In the genomic region with DNA sequence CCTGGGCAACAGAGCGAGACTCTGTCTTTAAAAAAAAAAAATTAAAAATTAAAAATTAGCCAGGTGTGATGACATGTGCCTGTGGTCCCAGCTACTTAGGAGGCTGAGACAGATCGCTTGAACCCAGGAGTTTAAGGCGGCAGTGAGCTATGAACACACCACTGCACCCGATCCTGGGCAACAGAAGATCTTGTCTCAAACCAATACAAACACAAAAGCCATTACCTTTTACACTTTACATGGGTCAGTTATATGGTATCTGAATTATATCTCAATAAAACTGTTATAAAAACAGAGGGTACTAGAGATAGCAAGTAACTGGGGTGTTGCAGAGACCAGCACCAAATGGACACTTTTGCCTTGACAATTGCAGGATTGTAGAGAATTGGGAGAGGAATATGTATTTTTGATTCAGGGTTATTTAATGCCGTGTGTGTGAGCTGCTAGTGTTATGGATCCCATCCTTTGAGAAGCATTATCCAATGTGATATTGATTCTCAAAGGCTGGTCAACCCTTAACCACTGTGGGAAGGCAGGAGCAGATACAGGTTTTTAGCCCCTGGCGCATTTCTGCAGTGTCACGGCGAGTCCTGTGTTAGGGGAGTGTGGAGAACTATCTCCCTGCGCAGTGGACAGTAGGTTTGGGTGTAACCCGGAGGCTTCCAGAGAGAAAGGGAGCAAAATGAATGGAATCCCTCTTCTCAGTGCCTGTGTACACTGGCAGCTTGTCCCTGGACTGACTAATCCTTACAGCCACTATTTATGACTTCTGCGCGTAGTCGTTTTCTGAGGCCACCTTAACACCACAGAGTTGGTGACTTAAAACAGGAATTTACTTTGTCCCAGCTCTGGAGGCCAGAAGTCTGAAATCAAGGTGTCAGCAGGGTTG, we compare ENCODE assay signal across 13 cellular contexts. TPM values are rescaled to one million over a fixed set of nuclear protein-coding genes. Genes with fewer than 3 reads are reported as not detected.
A peak's percentile ranks its signal among the peaks of the same experiment; 100 is the strongest.
DNase-seq lines count a peak whose midpoint lies in the region; ATAC-seq and TF ChIP-seq lines count a peak whose summit lies in the region.
"Had no signal": no experiment of that assay in that cellular context is flagged by ENCODE, and none has a peak within 500 bp of the region (broad histone marks: within the 10 kb centered on the region; RNA-seq: fewer than 3 reads in every experiment).

No MANE protein-coding gene starts in this region.

- H3K79me2 ChIP-seq in ACC112 (ENCODE audit: control insufficient read depth, insufficient read depth, low read length, unreplicated experiment): peaks cover 57% of the 10 kb centered on the region

- H2BK5ac ChIP-seq in mesenchymal stem cell (ENCODE audit: low read depth, low read length, poor library complexity, severe bottlenecking): no peak overlapping the region

- peak overlapping the region; percentile 44 for H3K9ac ChIP-seq in mesenchymal stem cell (ENCODE audit: low read length)

- no peak overlapping the region for H3K18ac ChIP-seq in mesenchymal stem cell (ENCODE audit: low read depth in 1 of 2, low read length in 2 of 2)

- H3K4me3 Mint-ChIP-seq in activated T-helper 2 cell treated with anti-CD3 and anti-CD28 coated beads, Interferon-gamma antibody, Interleukin-2, Interleukin-4, amounts not matched to agents 10 μg/mL and 5 μg/mL and 100 μg/mL, durations not matched to agents 14 hours and 24 hours and 36 hours (ENCODE audit: low read depth): no peak overlapping the region
- H3K4me3 Mint-ChIP-seq: WTC11 had no signal

- peak overlapping the region; percentile 18 for H2AK5ac ChIP-seq in mesenchymal stem cell (ENCODE audit: low read length, severe bottlenecking)

- peak overlapping the region; percentile 26 for H2BK15ac ChIP-seq in mesenchymal stem cell (ENCODE audit: low read depth, poor library complexity, severe bottlenecking)

- intact Hi-C loops in activated T-helper 2 cell treated with anti-CD3 and anti-CD28 coated beads, Interferon-gamma antibody, Interleukin-2, Interleukin-4, amounts not matched to agents 10 μg/mL and 5 μg/mL and 100 μg/mL, durations not matched to agents 14 hours and 24 hours and 36 hours (cut with micrococcal nuclease): no loop called here
- intact Hi-C loops in lower lobe of right lung (cut with DNase I): no loop called here

- H2AFZ ChIP-seq in ACC112 (ENCODE audit: low read length, unreplicated experiment): no peak overlapping the region
- H2AFZ ChIP-seq in mesenchymal stem cell (ENCODE audit: low read depth, low read length): no peak overlapping the region

- H3K4me1 ChIP-seq in ACC112 (ENCODE audit: control insufficient read depth, insufficient read depth, low read length, unreplicated experiment) (peaks cover 21% of the 10 kb centered on the region), mesenchymal stem cell (ENCODE audit: control insufficient read depth, insufficient read depth, low read depth, low read length) (peaks cover 18% of the 10 kb centered on the region), lower lobe of right lung (peaks cover 25% of the 10 kb centered on the region)

- H3K27me3 ChIP-seq in ACC112 (ENCODE audit: insufficient read depth, low read length) (no peaks in the 10 kb centered on the region), mesenchymal stem cell (ENCODE audit: control insufficient read depth in 1 of 2, insufficient read depth in 1 of 2, low read length in 2 of 2) (no peaks in the 10 kb centered on the region), lower lobe of right lung (ENCODE audit: low read depth) (no peaks in the 10 kb centered on the region)
- H3K27me3 ChIP-seq: transverse colon had no signal

- no peak overlapping the region for H3K14ac ChIP-seq in mesenchymal stem cell (ENCODE audit: low read length in 2 of 2)

- H3K23ac ChIP-seq in mesenchymal stem cell (ENCODE audit: low read length in 2 of 2): peak overlapping the region in 1 of 2 experiments; percentile 59

- peaks cover 20% of the 10 kb centered on the region for H3K79me1 ChIP-seq in mesenchymal stem cell (replicated peaks; ENCODE audit: low read length, poor library complexity, severe bottlenecking)

- peaks cover 34% of the 10 kb centered on the region for H3K4me1 Mint-ChIP-seq in activated T-helper 2 cell treated with anti-CD3 and anti-CD28 coated beads, Interferon-gamma antibody, Interleukin-2, Interleukin-4, amounts not matched to agents 10 μg/mL and 5 μg/mL and 100 μg/mL, durations not matched to agents 14 hours and 24 hours and 36 hours (ENCODE audit: low read depth)

- no peaks in the 10 kb centered on the region for H3K27me3 Mint-ChIP-seq in activated T-helper 2 cell treated with anti-CD3 and anti-CD28 coated beads, Interferon-gamma antibody, Interleukin-2, Interleukin-4, amounts not matched to agents 10 μg/mL and 5 μg/mL and 100 μg/mL, durations not matched to agents 14 hours and 24 hours and 36 hours (ENCODE audit: low read depth)

- H3K4ac ChIP-seq in mesenchymal stem cell (ENCODE audit: low read depth in 1 of 2, low read length in 2 of 2): no peak overlapping the region

- H2BK12ac ChIP-seq in mesenchymal stem cell (ENCODE audit: low read length in 2 of 2): no peak overlapping the region

- peak overlapping the region; percentile 41 for H3K27ac ChIP-seq in ACC112 (ENCODE audit: low read depth, low read length)
- H3K27ac ChIP-seq in mesenchymal stem cell (ENCODE audit: low read length, poor library complexity, severe bottlenecking): no peak overlapping the region
- no peak overlapping the region for H3K27ac ChIP-seq in lower lobe of right lung

- no peak overlapping the region for H4K8ac ChIP-seq in mesenchymal stem cell (ENCODE audit: low read length)

- no peak for ATAC-seq in lower lobe of right lung

- H3K36me3 Mint-ChIP-seq in activated T-helper 2 cell treated with anti-CD3 and anti-CD28 coated beads, Interferon-gamma antibody, Interleukin-2, Interleukin-4, amounts not matched to agents 10 μg/mL and 5 μg/mL and 100 μg/mL, durations not matched to agents 14 hours and 24 hours and 36 hours (ENCODE audit: low read depth): peaks cover 52% of the 10 kb centered on the region

- peaks cover 13% of the 10 kb centered on the region for H3K36me3 ChIP-seq in ACC112 (ENCODE audit: insufficient read depth, low read length)
- peaks cover 29 to 49% of the 10 kb centered on the region in 2 experiments for H3K36me3 ChIP-seq in mesenchymal stem cell (ENCODE audit: control insufficient read depth in 1 of 2, insufficient read depth in 2 of 2, low read depth in 1 of 2, low read length in 2 of 2)
- peaks cover 53% of the 10 kb centered on the region for H3K36me3 ChIP-seq in lower lobe of right lung
- H3K36me3 ChIP-seq: prostate gland had no signal

- no peak for TF ChIP-seq CTCF in lower lobe of right lung (IDR thresholded peaks at IDR 0.05)

- WGBS in mesenchymal stem cell: 89% methylated on average over 11 of the region's 13 CpGs

- no peak overlapping the region for H4K91ac ChIP-seq in mesenchymal stem cell (ENCODE audit: low read length)

- H3K9me3 Mint-ChIP-seq in activated T-helper 2 cell treated with anti-CD3 and anti-CD28 coated beads, Interferon-gamma antibody, Interleukin-2, Interleukin-4, amounts not matched to agents 10 μg/mL and 5 μg/mL and 100 μg/mL, durations not matched to agents 14 hours and 24 hours and 36 hours: no peaks in the 10 kb centered on the region

- H3K4me3 ChIP-seq in ACC112 (ENCODE audit: low read depth, low read length): no peak overlapping the region
- no peak overlapping the region for H3K4me3 ChIP-seq in mesenchymal stem cell (ENCODE audit: insufficient read depth in 1 of 2, low read depth in 1 of 2, low read length in 2 of 2)
- H3K4me3 ChIP-seq in lower lobe of right lung: no peak overlapping the region
- H3K4me3 ChIP-seq: prostate gland, transverse colon had no signal

- no peak overlapping the region for H2BK120ac ChIP-seq in mesenchymal stem cell (ENCODE audit: low read depth, low read length)

- no peak overlapping the region for H3K4me2 ChIP-seq in mesenchymal stem cell (ENCODE audit: low read length, poor library complexity, severe bottlenecking)

- H3K27ac Mint-ChIP-seq in activated T-helper 2 cell treated with anti-CD3 and anti-CD28 coated beads, Interferon-gamma antibody, Interleukin-2, Interleukin-4, amounts not matched to agents 10 μg/mL and 5 μg/mL and 100 μg/mL, durations not matched to agents 14 hours and 24 hours and 36 hours: peak overlapping the region; percentile 11
- H3K27ac Mint-ChIP-seq: WTC11 had no signal

- no peaks in the 10 kb centered on the region for H3K9me3 ChIP-seq in mesenchymal stem cell (ENCODE audit: control insufficient read depth, low read length)
- no peaks in the 10 kb centered on the region for H3K9me3 ChIP-seq in lower lobe of right lung
- H3K9me3 ChIP-seq: prostate gland, transverse colon had no signal

- DNase-seq in D341Med (ENCODE audit: low spot score): peak; percentile 2
- no peak for DNase-seq in activated T-helper 2 cell treated with anti-CD3 and anti-CD28 coated beads, Interferon-gamma antibody, Interleukin-2, Interleukin-4, amounts not matched to agents 10 μg/mL and 5 μg/mL and 100 μg/mL, durations not matched to agents 14 hours and 24 hours and 36 hours (ENCODE audit: low spot score)
- DNase-seq in mesenchymal stem cell: no peak
- no peak for DNase-seq in DMS114 treated with DMSO at 0.1 percent for 48 hours (lab: John Stamatoyannopoulos, UW; ENCODE audit: unreplicated experiment)
- DNase-seq in effector CD8-positive, alpha-beta T cell (lab: John Stamatoyannopoulos, UW): no peak
- DNase-seq in KG1 (lab: John Stamatoyannopoulos, UW): no peak
- DNase-seq in lower lobe of right lung: no peak
- DNase-seq: OCI-M1, SW 1271, transverse colon had no signal

RNA-seq across cellular contexts. Expression of gene PSMD9, which starts 4.3 kb away (rescaled TPM):
- total RNA-seq in activated T-helper 2 cell treated with anti-CD3 and anti-CD28 coated beads, Interferon-gamma antibody, Interleukin-2, Interleukin-4, amounts not matched to agents 10 μg/mL and 5 μg/mL and 100 μg/mL, durations not matched to agents 14 hours and 24 hours and 36 hours: 65.2 and 71.0 TPM in 2 replicates
- 55.2 TPM for polyA plus RNA-seq in mesenchymal stem cell (2013, experiment 1 of 2)
- 55.8 TPM for polyA plus RNA-seq in mesenchymal stem cell (2013, experiment 2 of 2)
- 36.6 TPM for total RNA-seq in lower lobe of right lung

RNA-seq across cellular contexts. Expression of gene CFAP251, which starts 25.5 kb away (rescaled TPM):
- 0.80 and 0.82 TPM in 2 replicates for total RNA-seq in activated T-helper 2 cell treated with anti-CD3 and anti-CD28 coated beads, Interferon-gamma antibody, Interleukin-2, Interleukin-4, amounts not matched to agents 10 μg/mL and 5 μg/mL and 100 μg/mL, durations not matched to agents 14 hours and 24 hours and 36 hours
- 8.4 TPM for polyA plus RNA-seq in mesenchymal stem cell (2013, experiment 1 of 2)
- 8.4 TPM for polyA plus RNA-seq in mesenchymal stem cell (2013, experiment 2 of 2)
- 8.2 TPM for total RNA-seq in lower lobe of right lung

RNA-seq across cellular contexts. Expression of gene HPD, which starts 34.3 kb away (rescaled TPM):
- total RNA-seq in activated T-helper 2 cell treated with anti-CD3 and anti-CD28 coated beads, Interferon-gamma antibody, Interleukin-2, Interleukin-4, amounts not matched to agents 10 μg/mL and 5 μg/mL and 100 μg/mL, durations not matched to agents 14 hours and 24 hours and 36 hours: not detected in 2 replicates
- polyA plus RNA-seq in mesenchymal stem cell (2013, experiment 1 of 2): 0.48 TPM
- polyA plus RNA-seq in mesenchymal stem cell (2013, experiment 2 of 2): 0.47 TPM
- total RNA-seq in lower lobe of right lung: 2.5 TPM
